18 cellular contexts compared by ENCODE assay signal in genomic region chr18:25935356-25935755, GRCh38.
"Had no signal": no experiment of that assay in that cellular context is flagged by ENCODE, and none has a peak within 500 bp of the region (broad histone marks: within the 10 kb centered on the region; RNA-seq: fewer than 3 reads in every experiment).

No MANE protein-coding gene starts in this region.

- FAIRE-seq: frontal cortex, islet of Langerhans had no signal

- H3K9me3 ChIP-seq: mucosa of descending colon, right atrium auricular region, thyroid gland, uterus had no signal

- DNase-seq: activated CD4-positive, alpha-beta memory T cell treated with anti-CD3 and anti-CD28 coated beads, Interleukin-2, amount 10 ng/mL, durations not matched to agents 7 days and 5 days; activated CD4-positive, alpha-beta T cell treated with anti-CD3 and anti-CD28 coated beads for 1 hour; activated naive CD4-positive, alpha-beta T cell; activated naive CD8-positive, alpha-beta T cell treated with anti-CD3 and anti-CD28 coated beads, Interleukin-2, amount 50 U/mL, for 24 hours; heart right ventricle; mucosa of descending colon; naive thymus-derived CD8-positive, alpha-beta T cell; posterior cingulate gyrus; stimulated activated CD4-positive, alpha-beta T cell treated with anti-CD3 and anti-CD28 coated beads, Interleukin-4, amount 100 ng/mL, for 4 hours; thyroid gland; uterus had no signal

- H3K27ac ChIP-seq: ascending aorta, cardiac muscle cell, heart right ventricle, right atrium auricular region, skin epidermis, thyroid gland, uterus had no signal

- ATAC-seq: activated naive CD8-positive, alpha-beta T cell treated with anti-CD3 and anti-CD28 coated beads, Interleukin-2, amount 50 U/mL, for 24 hours; heart right ventricle; left lobe of liver; mucosa of descending colon; naive thymus-derived CD8-positive, alpha-beta T cell had no signal

- H3K27me3 ChIP-seq: ascending aorta, cardiac muscle cell, heart right ventricle, right atrium auricular region, thyroid gland, uterus had no signal

- H3K36me3 ChIP-seq: ascending aorta, cardiac muscle cell, heart right ventricle, right atrium auricular region, thyroid gland, uterus had no signal

- H3K4me1 ChIP-seq: ascending aorta, heart right ventricle, right atrium auricular region, thyroid gland, uterus had no signal

- H3K4me3 ChIP-seq: ascending aorta, cardiac muscle cell, heart right ventricle, mucosa of descending colon, right atrium auricular region, skin epidermis, thyroid gland, uterus had no signal
